ENCODE assay signal across 10 cellular contexts in the genomic region with DNA sequence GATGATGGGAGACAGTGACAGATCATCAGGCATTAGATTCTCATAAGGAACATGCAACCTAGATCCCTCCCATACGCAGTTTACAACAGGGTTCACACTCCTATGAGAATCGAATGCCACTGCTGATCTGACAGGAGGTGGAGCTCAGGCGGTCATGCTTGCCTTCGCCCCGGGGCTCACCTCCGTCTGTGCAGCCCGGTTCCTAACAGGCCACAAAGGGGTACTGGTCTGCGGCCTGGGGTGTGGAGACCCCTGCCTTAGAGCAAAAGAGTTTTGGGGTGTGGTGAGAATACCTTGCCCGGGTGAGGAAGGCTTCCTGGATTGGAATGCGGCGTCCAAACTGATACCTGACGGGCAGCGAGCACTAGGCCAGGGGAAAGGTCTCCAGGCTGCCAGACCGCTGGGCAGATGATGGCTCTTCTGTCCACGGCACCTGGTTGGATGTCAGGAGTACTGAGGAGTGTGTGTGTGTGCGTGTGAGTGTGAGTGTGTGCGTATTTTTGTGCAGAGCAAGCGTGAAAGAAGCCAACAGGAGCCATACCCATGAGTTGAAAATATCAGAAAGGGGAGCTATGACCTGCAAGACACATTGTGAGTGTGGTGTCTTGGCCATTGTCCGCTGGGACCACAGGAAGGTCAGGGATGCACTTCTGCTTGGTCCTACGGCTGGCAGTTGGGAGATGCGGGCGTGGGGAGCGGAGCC. TPM values are rescaled to one million over a fixed set of nuclear protein-coding genes. Genes with fewer than 3 reads are reported as not detected.
A peak's percentile ranks its signal among the peaks of the same experiment; 100 is the strongest.
DNase-seq lines count a peak whose midpoint lies in the region; ATAC-seq lines count a peak whose summit lies in the region.
"Had no signal": no experiment of that assay in that cellular context is flagged by ENCODE, and none has a peak within 500 bp of the region (broad histone marks: within the 10 kb centered on the region; RNA-seq: fewer than 3 reads in every experiment).

No MANE protein-coding gene starts in this region.

- H3K4me3 ChIP-seq in HUES6 (ENCODE audit: low read depth, low read length) (peak overlapping the region; percentile 47), rectal smooth muscle tissue (ENCODE audit: low read length) (peak overlapping the region; percentile 43)
- peak overlapping the region; percentile 59 for H3K4me3 ChIP-seq in effector memory CD4-positive, alpha-beta T cell (ENCODE audit: insufficient read depth, low read depth, low read length, poor library complexity, severe bottlenecking)

- ATAC-seq in GM18907 (IDR thresholded peaks at IDR 0.05; ENCODE audit: unreplicated experiment) (peak; percentile 8), GM18498 (IDR thresholded peaks at IDR 0.05; ENCODE audit: unreplicated experiment) (no peak)

- H3K27me3 ChIP-seq in HUES6 (ENCODE audit: control insufficient read depth, insufficient read depth, low read length) (no peaks in the 10 kb centered on the region), rectal smooth muscle tissue (ENCODE audit: control insufficient read depth, insufficient read depth, low read length) (no peaks in the 10 kb centered on the region)
- H3K27me3 ChIP-seq in effector memory CD4-positive, alpha-beta T cell (replicated peaks; ENCODE audit: control insufficient read depth, insufficient read depth, low read length, poor library complexity, severe bottlenecking) = no peaks in the 10 kb centered on the region
- H3K27me3 ChIP-seq: thyroid gland had no signal

- H3K4me1 ChIP-seq in HUES6 (ENCODE audit: control insufficient read depth, insufficient read depth, low read length) (peaks cover 4% of the 10 kb centered on the region; the same call in 1 of the 2 replicates), rectal smooth muscle tissue (ENCODE audit: control insufficient read depth, insufficient read depth, low read length) (no peaks in the 10 kb centered on the region)
- H3K4me1 ChIP-seq in effector memory CD4-positive, alpha-beta T cell (ENCODE audit: control insufficient read depth, insufficient read depth, low read length, poor library complexity, severe bottlenecking) = no peaks in the 10 kb centered on the region

- no peak for DNase-seq in effector memory CD4-positive, alpha-beta T cell
- DNase-seq in posterior vena cava (ENCODE audit: low spot score) = no peak
- no peak for DNase-seq in NCI-H2196 (lab: John Stamatoyannopoulos, UW; ENCODE audit: unreplicated experiment)
- no peak for DNase-seq in DMS114 treated with DMSO at 0.1 percent for 48 hours (lab: John Stamatoyannopoulos, UW; ENCODE audit: unreplicated experiment)

- intact Hi-C loops in posterior vena cava (cut with DNase I) = no loop called here

- H3K9ac ChIP-seq in HUES6 (ENCODE audit: low read length) (no peak overlapping the region), rectal smooth muscle tissue (ENCODE audit: low read length) (no peak overlapping the region)

- no peaks in the 10 kb centered on the region for H3K36me3 ChIP-seq in HUES6 (ENCODE audit: control insufficient read depth, insufficient read depth, low read length)
- no peaks in the 10 kb centered on the region for H3K36me3 ChIP-seq in effector memory CD4-positive, alpha-beta T cell (ENCODE audit: control insufficient read depth, insufficient read depth, low read length)
- no peaks in the 10 kb centered on the region for H3K36me3 ChIP-seq in rectal smooth muscle tissue (ENCODE audit: control insufficient read depth, insufficient read depth, low read length)
- H3K36me3 ChIP-seq: thyroid gland had no signal

- H3K9me3 ChIP-seq in HUES6 (ENCODE audit: control insufficient read depth, insufficient read depth, low read depth, low read length) = 0 out of 2 replicates have a peak, but pooled peaks cover 7% of the 10 kb centered on the region
- no peaks in the 10 kb centered on the region for H3K9me3 ChIP-seq in effector memory CD4-positive, alpha-beta T cell (ENCODE audit: control insufficient read depth, low read length)
- H3K9me3 ChIP-seq: thyroid gland had no signal

- no peak overlapping the region for H3K27ac ChIP-seq in HUES6 (ENCODE audit: low read depth, low read length)
- H3K27ac ChIP-seq in effector memory CD4-positive, alpha-beta T cell (ENCODE audit: insufficient read depth, low read length, poor library complexity, severe bottlenecking) = no peak overlapping the region
- H3K27ac ChIP-seq in rectal smooth muscle tissue (ENCODE audit: low read depth, low read length) = no peak overlapping the region
- H3K27ac ChIP-seq: epithelial cell of prostate had no signal

RNA-seq across cellular contexts. Expression of gene ACER2, which starts 55.4 kb away (rescaled TPM):
- 1 to 10 TPM; 3.5 TPM for total RNA-seq in posterior vena cava
